8 cellular contexts compared by ENCODE assay signal in genomic region chr2:219277703-219278654, GRCh38. TPM values are rescaled to one million over a fixed set of nuclear protein-coding genes. Genes with fewer than 3 reads are reported as not detected.
A peak's percentile ranks its signal among the peaks of the same experiment; 100 is the strongest.
DNase-seq lines count a peak whose midpoint lies in the region; ATAC-seq and TF ChIP-seq lines count a peak whose summit lies in the region.

No MANE protein-coding gene starts in this region.

- POLR2A ChIA-PET in RWPE1 (lab: Yijun Ruan, JAX; ENCODE audit: low non-redundant PET), result interaction anchor here (0.6 to 3.1 kb wide), 7 partner anchors 9 to 115 kb away, joined by 3 to 12 read pairs (median 7); partner anchors contain the start of genes TUBA4A and TUBA4B

- DNase-seq in AG09319 (ENCODE audit: extremely low read depth, low read depth), result peak; percentile 44
- DNase-seq in RWPE1 (ENCODE audit: low spot score), result peak; percentile 69
- peak; percentile 31 for DNase-seq in activated gamma-delta T cell (lab: John Stamatoyannopoulos, UW)
- DNase-seq in foreskin keratinocyte, result peak; percentile 35 to 67
- DNase-seq in neuronal stem cell (ENCODE audit: low spot score), result peak; percentile 76
- DNase-seq in superior temporal gyrus (ENCODE audit: extremely low spot score), result peak; percentile 96

- H3K9ac ChIP-seq in KMS-11, result peak overlapping the region; percentile 31; the same call in 1 of the 2 replicates
- no peak overlapping the region for H3K9ac ChIP-seq in neuronal stem cell (ENCODE audit: low read depth, low read length, poor library complexity)

- H4K20me1 ChIP-seq in KMS-11 (ENCODE audit: insufficient read depth), result no peaks in the 10 kb centered on the region

- H2BK5ac ChIP-seq in neuronal stem cell (ENCODE audit: low read length), result no peak overlapping the region

- no peak overlapping the region for H2BK12ac ChIP-seq in neuronal stem cell (ENCODE audit: low read length)

- CTCF ChIA-PET in RWPE1 (lab: Yijun Ruan, JAX), result interaction anchor here (0.6 to 6.4 kb wide), 16 partner anchors 8 to 705 kb away, joined by 3 to 62 read pairs (median 4); partner anchors contain the start of genes TUBA4A and TUBA4B

- H3K9me3 ChIP-seq in neuronal stem cell (replicated peaks in 1 of 2; ENCODE audit: control insufficient read depth in 2 of 2, insufficient read depth in 1 of 2, low read depth in 1 of 2, low read length in 2 of 2), result no peaks in the 10 kb centered on the region

- H3K27me3 ChIP-seq in KMS-11 (ENCODE audit: insufficient read depth, low read depth), result no peaks in the 10 kb centered on the region
- H3K27me3 ChIP-seq in foreskin keratinocyte, result no peaks in the 10 kb centered on the region
- H3K27me3 ChIP-seq in neuronal stem cell (ENCODE audit: control insufficient read depth in 3 of 3, insufficient read depth in 3 of 3, low read depth in 1 of 3, low read length in 3 of 3), result peaks cover 0 to 12% (median 3%) of the 10 kb centered on the region in 3 experiments

- H3K4ac ChIP-seq in neuronal stem cell (ENCODE audit: low read length), result no peak overlapping the region

- no peak overlapping the region for H3K18ac ChIP-seq in neuronal stem cell (ENCODE audit: low read length)

- H4K91ac ChIP-seq in neuronal stem cell (ENCODE audit: low read depth, low read length, poor library complexity), result no peak overlapping the region

- H2AFZ ChIP-seq in KMS-11 (ENCODE audit: low read depth) (peak overlapping the region; percentile 90), neuronal stem cell (ENCODE audit: low read length) (peak overlapping the region; percentile 96)

- WGBS in neuronal stem cell (ENCODE audit: extremely low coverage in 2 of 2, insufficient read length in 2 of 2, insufficient replicate concordance in 1 of 2), 2 donors, result no CpG with 5 or more reads among the region's 25 CpGs

- H3K23ac ChIP-seq in neuronal stem cell (ENCODE audit: low read depth, low read length, poor library complexity), result no peak overlapping the region

- peak overlapping the region; percentile 80 for H3K27ac ChIP-seq in KMS-11
- H3K27ac ChIP-seq in RWPE1, result peak overlapping the region; percentile 94
- H3K27ac ChIP-seq in foreskin keratinocyte, result peak overlapping the region; percentile 94
- no peak overlapping the region for H3K27ac ChIP-seq in neuronal stem cell (replicated peaks; ENCODE audit: low read length)

- no peaks in the 10 kb centered on the region for H3K79me1 ChIP-seq in neuronal stem cell (ENCODE audit: low read depth, low read length)

- H3K4me1 ChIP-seq in KMS-11 (ENCODE audit: low read depth, poor library complexity, severe bottlenecking) (peaks cover 28% of the 10 kb centered on the region), foreskin keratinocyte (peaks cover 40% of the 10 kb centered on the region), neuronal stem cell (ENCODE audit: control insufficient read depth in 2 of 2, insufficient read depth in 1 of 2, low read depth in 1 of 2, low read length in 2 of 2) (peaks cover 21 to 24% of the 10 kb centered on the region in 2 donors)

- ATAC-seq in GM18909 (IDR thresholded peaks at IDR 0.05; ENCODE audit: poor library complexity, unreplicated experiment) (peak; percentile 28), foreskin keratinocyte (no peak)

- H3K79me2 ChIP-seq in KMS-11 (ENCODE audit: insufficient read depth, low read depth), result no peaks in the 10 kb centered on the region

- H2BK15ac ChIP-seq in neuronal stem cell (ENCODE audit: low read length), result no peak overlapping the region

- no peak overlapping the region for H3K14ac ChIP-seq in neuronal stem cell (ENCODE audit: low read length)

- peak overlapping the region; percentile 17 for H2AK5ac ChIP-seq in neuronal stem cell (ENCODE audit: low read depth, low read length)

- TF ChIP-seq CTCF in AG09319 (IDR thresholded peaks at IDR 0.05; ENCODE audit: low read depth, low read length), result peak; percentile 98
- peak; percentile 95 for TF ChIP-seq CTCF in KMS-11 (conservative IDR thresholded peaks at IDR 0.05; ENCODE audit: low read depth, low read length)
- TF ChIP-seq CTCF in RWPE1 (conservative IDR thresholded peaks at IDR 0.05; ENCODE audit: low read depth), result peak; percentile 97
- TF ChIP-seq CTCF in foreskin keratinocyte (conservative IDR thresholded peaks at IDR 0.05), result peak; percentile 98

- no peak overlapping the region for H4K8ac ChIP-seq in neuronal stem cell (ENCODE audit: low read depth, low read length)

- H3K36me3 ChIP-seq in KMS-11 (ENCODE audit: insufficient read depth), result no peaks in the 10 kb centered on the region
- peaks cover 9 to 22% of the 10 kb centered on the region in 2 donors for H3K36me3 ChIP-seq in neuronal stem cell (replicated peaks in 1 of 2; ENCODE audit: control insufficient read depth in 2 of 2, insufficient read depth in 2 of 2, low read length in 2 of 2)

- H3K4me3 ChIP-seq in KMS-11 (IDR thresholded peaks at IDR 0.05; ENCODE audit: insufficient read depth, low read depth, low read length) (no peak overlapping the region), neuronal stem cell (ENCODE audit: low read length in 2 of 2) (peak overlapping the region in 1 of 2 donors; percentile 62)

- no peak overlapping the region for H2BK120ac ChIP-seq in neuronal stem cell (ENCODE audit: low read depth, low read length)

- H3K4me2 ChIP-seq in KMS-11 (peak overlapping the region; percentile 80), neuronal stem cell (ENCODE audit: insufficient read depth, low read length, poor library complexity, severe bottlenecking) (no peak overlapping the region)

RNA-seq across cellular contexts. Expression of gene DNAJB2, which starts 1.2 kb away (rescaled TPM):
- 27.9 and 39.2 TPM in 2 replicates for total RNA-seq in foreskin keratinocyte
- 32.3 and 48.7 TPM in 2 replicates for polyA plus RNA-seq in foreskin keratinocyte
- 39.6 TPM for polyA plus RNA-seq in neuronal stem cell (2013, experiment 1 of 2)
- polyA plus RNA-seq in neuronal stem cell (2013, experiment 2 of 2), result 39.1 TPM

RNA-seq across cellular contexts. Expression of gene TUBA4A, which starts 24.3 kb away (rescaled TPM):
- 271 and 318 TPM in 2 replicates for total RNA-seq in foreskin keratinocyte
- 451 and 562 TPM in 2 replicates for polyA plus RNA-seq in foreskin keratinocyte
- polyA plus RNA-seq in neuronal stem cell (2013, experiment 1 of 2), result 0.42 TPM
- 0.78 TPM for polyA plus RNA-seq in neuronal stem cell (2013, experiment 2 of 2)

RNA-seq across cellular contexts. Expression of gene TUBA4B, which starts 24.9 kb away (rescaled TPM):
- not detected in 2 replicates for total RNA-seq in foreskin keratinocyte
- 0.07 TPM in 1 of 2 replicates, not detected in the other for polyA plus RNA-seq in foreskin keratinocyte
- polyA plus RNA-seq in neuronal stem cell (2013, experiment 1 of 2), result not detected
- not detected for polyA plus RNA-seq in neuronal stem cell (2013, experiment 2 of 2)

RNA-seq across cellular contexts. Expression of gene PTPRN, which starts 31.2 kb away (rescaled TPM):
- not detected in 2 replicates for total RNA-seq in foreskin keratinocyte
- polyA plus RNA-seq in foreskin keratinocyte, result not detected in 2 replicates
- 0.36 TPM for polyA plus RNA-seq in neuronal stem cell (2013, experiment 1 of 2)
- 0.47 TPM for polyA plus RNA-seq in neuronal stem cell (2013, experiment 2 of 2)

RNA-seq across cellular contexts. Expression of gene STK16, which starts 32.7 kb away (rescaled TPM):
- total RNA-seq in foreskin keratinocyte, result 35.1 and 36.5 TPM in 2 replicates
- polyA plus RNA-seq in foreskin keratinocyte, result 42.6 and 46.4 TPM in 2 replicates
- polyA plus RNA-seq in neuronal stem cell (2013, experiment 1 of 2), result 19.8 TPM
- 20.4 TPM for polyA plus RNA-seq in neuronal stem cell (2013, experiment 2 of 2)

Comparison
In these comparisons a context has a peak if more than half of its experiments do, and no peak if none do; other contexts are left out.
1. DNase-seq: peak in every context shown above with its lines; median percentile 96 in superior temporal gyrus; 76 in neuronal stem cell; 69 in RWPE1; 51 in foreskin keratinocyte; 44 in AG09319; 31 in activated gamma-delta T cell.